Comparison of ENCODE assay signal across 28 cellular contexts in the genomic region with DNA sequence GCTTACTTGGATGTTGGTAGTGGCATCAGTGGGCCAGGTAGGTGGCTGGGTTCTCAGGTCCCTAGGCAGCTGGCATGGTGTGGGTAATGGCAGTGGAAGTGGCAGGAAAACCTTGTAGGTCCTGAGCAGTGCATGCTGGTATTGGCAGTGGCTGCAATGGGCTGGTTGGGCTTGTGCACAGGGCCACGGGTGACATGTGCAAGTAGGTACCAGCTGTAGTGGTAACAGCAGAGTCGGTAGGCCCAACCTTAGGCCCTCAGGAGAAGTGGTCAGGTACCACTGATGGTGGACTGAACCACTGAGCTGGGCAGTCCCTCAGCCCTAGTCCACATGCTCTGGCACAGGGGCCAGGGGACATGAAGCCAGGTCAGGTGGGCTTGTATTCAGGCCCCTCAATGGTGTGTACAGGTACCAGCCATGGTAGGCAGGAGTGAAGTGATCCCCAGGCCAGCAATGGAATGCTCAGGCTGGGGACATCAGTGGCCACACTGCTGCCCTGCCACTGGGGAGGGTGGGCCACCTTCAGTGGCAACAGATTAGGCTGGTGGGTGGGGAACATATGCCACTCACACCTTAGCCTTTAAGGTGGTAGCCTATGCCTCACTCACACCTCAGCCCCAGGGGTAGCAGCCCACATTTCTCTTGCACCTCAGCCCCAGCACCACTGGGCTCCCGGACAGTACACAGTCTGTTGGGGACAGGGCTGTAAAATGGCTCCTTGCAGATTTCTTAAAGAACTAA.
DNase-seq lines count a peak whose midpoint lies in the region; ATAC-seq, FAIRE-seq and TF ChIP-seq lines count a peak whose summit lies in the region.
"Had no signal": no experiment of that assay in that cellular context is flagged by ENCODE, and none has a peak within 500 bp of the region (broad histone marks: within the 10 kb centered on the region; RNA-seq: fewer than 3 reads in every experiment).

No MANE protein-coding gene starts in this region.

- no peaks in the 10 kb centered on the region; the same call in 2 of the 3 replicates for H3K4me1 Mint-ChIP-seq in GM23338
- H3K4me1 Mint-ChIP-seq: CD8-positive, alpha-beta memory T cell had no signal

- no peak overlapping the region for H3K4me3 ChIP-seq in osteoblast (ENCODE audit: insufficient read depth, low read length)
- no peak overlapping the region for H3K4me3 ChIP-seq in GM23338
- H3K4me3 ChIP-seq: cardiac muscle cell, SK-N-MC, tibial artery had no signal

- FAIRE-seq in urothelium cell line (lab: Jason Lieb, UNC): peak; percentile 62
- FAIRE-seq: endothelial cell of umbilical vein had no signal

- H3K27ac Mint-ChIP-seq in GM23338: no peak overlapping the region
- H3K27ac Mint-ChIP-seq: activated T-helper 1 cell treated with anti-CD3 and anti-CD28 coated beads, Interleukin-12 subunit alpha, Interleukin-12 subunit beta, Interleukin-2, Interleukin-4 antibody, amounts not matched to agents 30 ng/mL and 10 ng/mL and 1 ng/mL, durations not matched to agents 14 hours and 24 hours and 36 hours; CD8-positive, alpha-beta memory T cell; T-helper 1 cell treated with Interleukin-12 subunit alpha and Interleukin-12 subunit beta and Interleukin-4 antibody, amounts not matched to agents 30 μg/mL and 1 μg/mL, for 36 hours had no signal

- H3F3A ChIP-seq in GM23338 (replicated peaks; ENCODE audit: low read depth): no peaks in the 10 kb centered on the region

- no peak overlapping the region for H2AFZ ChIP-seq in osteoblast (ENCODE audit: low read length)
- no peak overlapping the region for H2AFZ ChIP-seq in GM23338

- H3K79me2 ChIP-seq in osteoblast (ENCODE audit: insufficient read depth, low read length) (no peaks in the 10 kb centered on the region), GM23338 (replicated peaks; ENCODE audit: insufficient read depth) (no peaks in the 10 kb centered on the region)

- DNase-seq in activated CD8-positive, alpha-beta memory T cell treated with anti-CD3 and anti-CD28 coated beads for 24 hours: peak; percentile 24
- no peak for DNase-seq in activated CD8-positive, alpha-beta memory T cell treated with anti-CD3 and anti-CD28 coated beads, Interleukin-2, amount 50 U/mL, for 4 hours
- peak; percentile 10 for DNase-seq in ecto neural progenitor cell (ENCODE audit: low spot score)
- peak; percentile 37 for DNase-seq in osteoblast (ENCODE audit: insufficient read length, low spot score, missing footprints)
- no peak for DNase-seq in urothelium cell line (ENCODE audit: low spot score)
- no peak for DNase-seq in putamen (ENCODE audit: low spot score)
- DNase-seq in GM23338 (ENCODE audit: low spot score): no peak
- DNase-seq: 8988T; activated CD4-positive, alpha-beta T cell treated with anti-CD3 and anti-CD28 coated beads for 4 hours; activated naive CD4-positive, alpha-beta T cell treated with anti-CD3 and anti-CD28 coated beads, Interleukin-2, amount 50 U/mL, for 16 hours; AML-193; CD8-positive, alpha-beta memory T cell; DMS153; H7; NCI-H1048; NCI-H1694 treated with DMSO at 0.1 percent for 48 hours; NCI-H2171 treated with DMSO at 0.1 percent for 48 hours; NCI-H526; RPMI8226; stimulated activated CD4-positive, alpha-beta T cell treated with anti-CD3 and anti-CD28 coated beads, Interleukin-4, amount 100 ng/mL, for 4 hours; stimulated activated naive CD4-positive, alpha-beta T cell treated with Interleukin-2 at 50 U/mL for 16 hours had no signal

- H3K36me3 ChIP-seq in osteoblast (ENCODE audit: insufficient read depth, low read length) (peaks cover 6% of the 10 kb centered on the region), GM23338 (ENCODE audit: insufficient read depth) (no peaks in the 10 kb centered on the region)
- H3K36me3 ChIP-seq: cardiac muscle cell had no signal

- H3K27me3 Mint-ChIP-seq in GM23338 (ENCODE audit: insufficient read depth, low read depth, poor library complexity): peaks cover 3% of the 10 kb centered on the region

- H3K4me2 ChIP-seq in osteoblast (ENCODE audit: insufficient read depth, low read length) (no peak overlapping the region), GM23338 (no peak overlapping the region)

- H3K4me1 ChIP-seq in osteoblast (ENCODE audit: insufficient read depth, low read length) (no peaks in the 10 kb centered on the region), GM23338 (ENCODE audit: insufficient read depth) (no peaks in the 10 kb centered on the region)
- H3K4me1 ChIP-seq: tibial artery had no signal

- H3K9me2 ChIP-seq in GM23338 (ENCODE audit: insufficient read depth): no peaks in the 10 kb centered on the region

- peaks cover 5% of the 10 kb centered on the region for H4K20me1 ChIP-seq in osteoblast (ENCODE audit: insufficient read depth, low read length)
- no peaks in the 10 kb centered on the region for H4K20me1 ChIP-seq in GM23338 (replicated peaks; ENCODE audit: insufficient read depth)

- ATAC-seq in GM23338 (no peak), GM18907 (IDR thresholded peaks at IDR 0.05; ENCODE audit: unreplicated experiment) (no peak)

- H3K27me3 ChIP-seq in osteoblast (ENCODE audit: insufficient read depth, low read length): no peaks in the 10 kb centered on the region
- H3K27me3 ChIP-seq in GM23338 (ENCODE audit: insufficient read depth): no peaks in the 10 kb centered on the region
- H3K27me3 ChIP-seq: cardiac muscle cell, tibial artery had no signal

- no peaks in the 10 kb centered on the region for H3K9me3 ChIP-seq in osteoblast (ENCODE audit: low read depth, low read length)

- no peak overlapping the region for H3K4me3 Mint-ChIP-seq in GM23338
- H3K4me3 Mint-ChIP-seq: activated T-helper 1 cell treated with anti-CD3 and anti-CD28 coated beads, Interleukin-12 subunit alpha, Interleukin-12 subunit beta, Interleukin-2, Interleukin-4 antibody, amounts not matched to agents 30 ng/mL and 10 ng/mL and 1 ng/mL, durations not matched to agents 14 hours and 24 hours and 36 hours; CD8-positive, alpha-beta memory T cell; T-helper 1 cell treated with Interleukin-12 subunit alpha and Interleukin-12 subunit beta and Interleukin-4 antibody, amounts not matched to agents 30 μg/mL and 1 μg/mL, for 36 hours had no signal

- TF ChIP-seq CTCF in osteoblast (IDR thresholded peaks at IDR 0.05; ENCODE audit: extremely low read depth, low read depth, low read length) (no peak), GM23338 (conservative IDR thresholded peaks at IDR 0.05; ENCODE audit: low read depth in 2 of 2) (no peak)

- peaks cover 3% of the 10 kb centered on the region; the same call in 1 of the 3 replicates for H3K36me3 Mint-ChIP-seq in GM23338 (ENCODE audit: low read depth)

- H3K9me3 Mint-ChIP-seq in GM23338: peaks cover 11% of the 10 kb centered on the region; the same call in 1 of the 3 replicates

- H3K27ac ChIP-seq in osteoblast (ENCODE audit: low read depth, low read length): no peak overlapping the region
- H3K27ac ChIP-seq in GM23338 (ENCODE audit: low read depth): no peak overlapping the region
- H3K27ac ChIP-seq: cardiac muscle cell, SK-N-MC, tibial artery had no signal

TF ChIP-seq in GM23338, 12 proteins besides CTCF, POLR2A, EP300 and RAD21 (continues in another document):
- TF ChIP-seq EZH2phosphoT487 (IDR thresholded peaks at IDR 0.05; ENCODE audit: unreplicated experiment): no peak
- no peak for TF ChIP-seq CREB1 (CRISPR knock-in tag; IDR thresholded peaks at IDR 0.05; ENCODE audit: low read depth)
- TF ChIP-seq, protein P1, sequence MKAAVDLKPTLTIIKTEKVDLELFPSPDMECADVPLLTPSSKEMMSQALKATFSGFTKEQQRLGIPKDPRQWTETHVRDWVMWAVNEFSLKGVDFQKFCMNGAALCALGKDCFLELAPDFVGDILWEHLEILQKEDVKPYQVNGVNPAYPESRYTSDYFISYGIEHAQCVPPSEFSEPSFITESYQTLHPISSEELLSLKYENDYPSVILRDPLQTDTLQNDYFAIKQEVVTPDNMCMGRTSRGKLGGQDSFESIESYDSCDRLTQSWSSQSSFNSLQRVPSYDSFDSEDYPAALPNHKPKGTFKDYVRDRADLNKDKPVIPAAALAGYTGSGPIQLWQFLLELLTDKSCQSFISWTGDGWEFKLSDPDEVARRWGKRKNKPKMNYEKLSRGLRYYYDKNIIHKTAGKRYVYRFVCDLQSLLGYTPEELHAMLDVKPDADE (IDR thresholded peaks at IDR 0.05): no peak
- TF ChIP-seq STAT1 (IDR thresholded peaks at IDR 0.05; ENCODE audit: unreplicated experiment): no peak
- TF ChIP-seq POLR2AphosphoS5 (IDR thresholded peaks at IDR 0.05; ENCODE audit: low read depth): no peak
- TF ChIP-seq, protein P2, sequence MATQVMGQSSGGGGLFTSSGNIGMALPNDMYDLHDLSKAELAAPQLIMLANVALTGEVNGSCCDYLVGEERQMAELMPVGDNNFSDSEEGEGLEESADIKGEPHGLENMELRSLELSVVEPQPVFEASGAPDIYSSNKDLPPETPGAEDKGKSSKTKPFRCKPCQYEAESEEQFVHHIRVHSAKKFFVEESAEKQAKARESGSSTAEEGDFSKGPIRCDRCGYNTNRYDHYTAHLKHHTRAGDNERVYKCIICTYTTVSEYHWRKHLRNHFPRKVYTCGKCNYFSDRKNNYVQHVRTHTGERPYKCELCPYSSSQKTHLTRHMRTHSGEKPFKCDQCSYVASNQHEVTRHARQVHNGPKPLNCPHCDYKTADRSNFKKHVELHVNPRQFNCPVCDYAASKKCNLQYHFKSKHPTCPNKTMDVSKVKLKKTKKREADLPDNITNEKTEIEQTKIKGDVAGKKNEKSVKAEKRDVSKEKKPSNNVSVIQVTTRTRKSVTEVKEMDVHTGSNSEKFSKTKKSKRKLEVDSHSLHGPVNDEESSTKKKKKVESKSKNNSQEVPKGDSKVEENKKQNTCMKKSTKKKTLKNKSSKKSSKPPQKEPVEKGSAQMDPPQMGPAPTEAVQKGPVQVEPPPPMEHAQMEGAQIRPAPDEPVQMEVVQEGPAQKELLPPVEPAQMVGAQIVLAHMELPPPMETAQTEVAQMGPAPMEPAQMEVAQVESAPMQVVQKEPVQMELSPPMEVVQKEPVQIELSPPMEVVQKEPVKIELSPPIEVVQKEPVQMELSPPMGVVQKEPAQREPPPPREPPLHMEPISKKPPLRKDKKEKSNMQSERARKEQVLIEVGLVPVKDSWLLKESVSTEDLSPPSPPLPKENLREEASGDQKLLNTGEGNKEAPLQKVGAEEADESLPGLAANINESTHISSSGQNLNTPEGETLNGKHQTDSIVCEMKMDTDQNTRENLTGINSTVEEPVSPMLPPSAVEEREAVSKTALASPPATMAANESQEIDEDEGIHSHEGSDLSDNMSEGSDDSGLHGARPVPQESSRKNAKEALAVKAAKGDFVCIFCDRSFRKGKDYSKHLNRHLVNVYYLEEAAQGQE (IDR thresholded peaks at IDR 0.05; ENCODE audit: unreplicated experiment): no peak

Comparison
In these comparisons a context has a peak if more than half of its experiments do, and no peak if none do; other contexts are left out.
1. DNase-seq: peak in activated CD8-positive, alpha-beta memory T cell treated with anti-CD3 and anti-CD28 coated beads for 24 hours (single experiment), ecto neural progenitor cell (single experiment) and osteoblast (single experiment); none in activated CD8-positive, alpha-beta memory T cell treated with anti-CD3 and anti-CD28 coated beads, Interleukin-2, amount 50 U/mL, for 4 hours (single experiment), urothelium cell line (single experiment), putamen (single experiment) and GM23338 (single experiment).